8 cellular contexts compared by ENCODE assay signal in the genomic region with DNA sequence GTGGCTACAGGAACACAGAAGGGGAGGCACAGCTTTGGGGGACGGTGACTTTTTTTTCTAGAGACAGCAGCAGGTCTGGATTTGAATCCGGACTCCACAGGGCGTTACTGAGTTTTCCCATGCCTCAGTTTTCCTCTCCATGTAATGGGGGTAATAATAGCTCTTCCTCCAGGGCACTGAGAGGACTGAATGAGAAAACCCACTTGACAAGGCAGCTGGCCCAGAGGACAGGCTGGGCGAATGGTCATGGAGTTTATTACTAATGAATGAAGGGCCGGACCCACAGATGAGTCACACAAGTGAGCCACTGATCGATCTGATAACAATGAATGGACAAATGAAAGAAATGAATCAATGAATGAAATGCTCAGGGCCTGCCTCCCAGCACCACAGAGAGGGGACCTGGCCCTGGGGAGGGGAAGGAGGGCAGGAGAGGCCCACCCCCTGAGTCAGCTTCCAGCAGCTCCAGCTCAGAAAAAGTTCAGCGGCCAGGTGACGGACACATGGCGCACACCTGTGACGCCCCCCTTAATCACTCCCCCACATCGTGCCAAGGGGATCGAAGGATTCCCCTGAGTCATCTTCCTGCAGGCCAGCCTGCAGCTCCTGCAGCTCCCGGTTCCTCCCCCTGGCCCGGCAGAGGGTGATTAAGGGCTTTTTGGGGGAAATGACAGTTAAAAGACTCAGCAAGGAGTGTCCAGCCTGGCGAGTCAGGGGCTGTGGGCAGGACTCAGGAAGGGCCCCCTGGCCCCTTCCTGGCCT. TPM values are rescaled to one million over a fixed set of nuclear protein-coding genes. Genes with fewer than 3 reads are reported as not detected.
DNase-seq lines count a peak whose midpoint lies in the region; ATAC-seq and TF ChIP-seq lines count a peak whose summit lies in the region.

No MANE protein-coding gene starts in this region.

- H3K36me3 Mint-ChIP-seq in activated T-helper 17 cell treated with anti-CD3 and anti-CD28 coated beads, Interleukin-2, amount 50 U/mL, for 72 hours (ENCODE audit: low read depth) = no peaks in the 10 kb centered on the region
- no peaks in the 10 kb centered on the region for H3K36me3 Mint-ChIP-seq in immature natural killer cell

- peak overlapping the region; percentile 39 for H3K9ac ChIP-seq in HUES6 (ENCODE audit: low read length)

- H3K27ac Mint-ChIP-seq in activated T-helper 17 cell treated with anti-CD3 and anti-CD28 coated beads, Interleukin-2, amount 50 U/mL, for 72 hours = peak overlapping the region; percentile 68
- H3K27ac Mint-ChIP-seq in immature natural killer cell = no peak overlapping the region

- H3K4me1 Mint-ChIP-seq in activated T-helper 17 cell treated with anti-CD3 and anti-CD28 coated beads, Interleukin-2, amount 50 U/mL, for 72 hours = peaks cover 12% of the 10 kb centered on the region
- peaks cover 11% of the 10 kb centered on the region in 2 donors for H3K4me1 Mint-ChIP-seq in immature natural killer cell

- H3K4me3 ChIP-seq in HUES6 (ENCODE audit: low read depth, low read length) = no peak overlapping the region; the same call in 1 of the 2 replicates
- no peak overlapping the region for H3K4me3 ChIP-seq in left lung

- H3K27ac ChIP-seq in HUES6 (ENCODE audit: low read depth, low read length) (no peak overlapping the region; the same call in 1 of the 2 replicates), left lung (peak overlapping the region in 1 of 2 donors; percentile 40)

- no peak overlapping the region for H3K4me3 Mint-ChIP-seq in activated T-helper 17 cell treated with anti-CD3 and anti-CD28 coated beads, Interleukin-2, amount 50 U/mL, for 72 hours
- no peak overlapping the region for H3K4me3 Mint-ChIP-seq in immature natural killer cell

- H3K27me3 ChIP-seq in HUES6 (ENCODE audit: control insufficient read depth, insufficient read depth, low read length) = no peaks in the 10 kb centered on the region
- H3K27me3 ChIP-seq in left lung = no peaks in the 10 kb centered on the region

- TF ChIP-seq CTCF in left lung (IDR thresholded peaks at IDR 0.05) = no peak

- intact Hi-C loops in left lung (cut with DNase I) = no loop called here

- no peaks in the 10 kb centered on the region for H3K9me3 Mint-ChIP-seq in activated T-helper 17 cell treated with anti-CD3 and anti-CD28 coated beads, Interleukin-2, amount 50 U/mL, for 72 hours
- no peaks in the 10 kb centered on the region for H3K9me3 Mint-ChIP-seq in immature natural killer cell

- H3K9me3 ChIP-seq in HUES6 (ENCODE audit: control insufficient read depth, insufficient read depth, low read depth, low read length) = no peaks in the 10 kb centered on the region
- no peaks in the 10 kb centered on the region for H3K9me3 ChIP-seq in left lung

- no peak for ATAC-seq in activated T-helper 17 cell treated with anti-CD3 and anti-CD28 coated beads, Interleukin-2, amount 50 U/mL, for 72 hours (replicated peaks)
- peak; percentile 30 for ATAC-seq in left lung
- no peak for ATAC-seq in GM18502 (IDR thresholded peaks at IDR 0.05; ENCODE audit: poor library complexity, unreplicated experiment)
- ATAC-seq in GM21619 (IDR thresholded peaks at IDR 0.05; ENCODE audit: unreplicated experiment) = no peak

- H3K36me3 ChIP-seq in HUES6 (ENCODE audit: control insufficient read depth, insufficient read depth, low read length) (no peaks in the 10 kb centered on the region), left lung (no peaks in the 10 kb centered on the region)

- DNase-seq in COLO668 (lab: John Stamatoyannopoulos, UW; ENCODE audit: unreplicated experiment) (peak; percentile 27), left lung (no peak), immature natural killer cell (no peak)
- DNase-seq in stimulated activated naive CD4-positive, alpha-beta T cell treated with Interleukin-2 at 50 U/mL for 16 hours (lab: John Stamatoyannopoulos, UW) = no peak

- H3K4me1 ChIP-seq in HUES6 (ENCODE audit: control insufficient read depth, insufficient read depth, low read length) = peaks cover 47% of the 10 kb centered on the region
- H3K4me1 ChIP-seq in left lung = peaks cover 0 to 54% of the 10 kb centered on the region in 2 donors

- no peaks in the 10 kb centered on the region for H3K27me3 Mint-ChIP-seq in activated T-helper 17 cell treated with anti-CD3 and anti-CD28 coated beads, Interleukin-2, amount 50 U/mL, for 72 hours
- H3K27me3 Mint-ChIP-seq in immature natural killer cell (ENCODE audit: low read depth in 3 of 3) = peaks cover 3 to 7% (median 6%) of the 10 kb centered on the region in 3 donors

RNA-seq across cellular contexts. Expression of a gene that starts 54.3 kb away (rescaled TPM):
- total RNA-seq in activated T-helper 17 cell treated with anti-CD3 and anti-CD28 coated beads, Interleukin-2, amount 50 U/mL, for 72 hours = 100 to 1,000 TPM in 1 of 2 donors, 10 to 100 TPM in 1; 89.7 to 124 TPM
- total RNA-seq in left lung = 10 to 100 TPM; 11.8 to 21.4 TPM
- 10 to 100 TPM; 14.0 to 24.4 (median 14.5) TPM for polyA plus RNA-seq in immature natural killer cell

Comparison
In these comparisons a context has a peak if more than half of its experiments do, and no peak if none do; other contexts are left out.
1. RNA of a gene that starts 54.3 kb away (total RNA-seq): 89.7 to 124 TPM in activated T-helper 17 cell treated with anti-CD3 and anti-CD28 coated beads, Interleukin-2, amount 50 U/mL, for 72 hours; 11.8 to 21.4 TPM in left lung; every median in the first group is over 4 times any median in the second.